Comparison of ENCODE assay signal across 8 cellular contexts in genomic region chr6:136783495-136784270, GRCh38. TPM values are rescaled to one million over a fixed set of nuclear protein-coding genes. Genes with fewer than 3 reads are reported as not detected.
A peak's percentile ranks its signal among the peaks of the same experiment; 100 is the strongest.
DNase-seq lines count a peak whose midpoint lies in the region; ATAC-seq and TF ChIP-seq lines count a peak whose summit lies in the region.

No MANE protein-coding gene starts in this region.

- 46 to 59% methylated on average over 9 of the region's 9 CpGs for WGBS in upper lobe of left lung, 2 donors

- H3K9me3 ChIP-seq in HCT116 (ENCODE audit: control insufficient read depth in 1 of 2, insufficient read depth in 1 of 2, low read depth in 1 of 2, low read length in 2 of 2) (no peaks in the 10 kb centered on the region), upper lobe of left lung (no peaks in the 10 kb centered on the region)

- no TSS peak for BruUV-seq in HCT116 (replicated peaks; lab: Mats Ljungman, UMichigan)

- RAD21 ChIA-PET in HCT116 (lab: Charles Lee; ENCODE audit: low non-redundant PET in 1 of 2, low total read pairs in 2 of 2, uncharacterized antibody in 2 of 2, unreplicated experiment in 2 of 2) = no interaction called here

- H2AFZ ChIP-seq in HCT116 (ENCODE audit: low read depth, low read length, poor library complexity, severe bottlenecking) = no peak overlapping the region

- TF ChIP-seq CTCF in HCT116 (IDR thresholded peaks at IDR 0.05 in 2 of 3, conservative IDR thresholded peaks at IDR 0.05 in 1 of 3; ENCODE audit: borderline replicate concordance in 1 of 3, insufficient read depth in 1 of 3, low read depth in 2 of 3, low read length in 2 of 3) (no peak), epithelial cell of proximal tubule (conservative IDR thresholded peaks at IDR 0.05; ENCODE audit: low read depth, low read length) (peak; percentile 12), upper lobe of left lung (IDR thresholded peaks at IDR 0.05) (peak in 1 of 6 experiments; percentile 4), coronary artery (IDR thresholded peaks at IDR 0.05) (no peak)

- CTCF ChIA-PET in HCT116 (lab: Charles Lee) = interaction anchor here (2.0 kb wide), 1 partner anchor 9 kb away, joined by 6 read pairs; the partner anchor contains the start of gene MAP3K5

- H3K4me3 ChIP-seq in HCT116 (replicated peaks in 1 of 2; ENCODE audit: low read depth in 1 of 2, low read length in 2 of 2) (no peak overlapping the region), epithelial cell of proximal tubule (ENCODE audit: low read depth, low read length) (no peak overlapping the region), upper lobe of left lung (peak overlapping the region in 3 of 4 donors; percentile 10 to 38 (median 11)), coronary artery (no peak overlapping the region)

- TF ChIP-seq EP300 in upper lobe of left lung (IDR thresholded peaks at IDR 0.05) = no peak

- TF ChIP-seq POLR2A in HCT116 (IDR thresholded peaks at IDR 0.05; ENCODE audit: borderline replicate concordance, extremely low read depth, insufficient read depth, insufficient read length) = no peak
- TF ChIP-seq POLR2A in upper lobe of left lung (IDR thresholded peaks at IDR 0.05) = peak in 1 of 4 donors; percentile 40

- DNase-seq in HCT116 (ENCODE audit: low read depth, low spot score) (no peak), MV-4-11 (lab: John Stamatoyannopoulos, UW) (peak; percentile 97), epithelial cell of proximal tubule (ENCODE audit: low read depth) (no peak), upper lobe of left lung (peak in 1 of 2 donors; percentile 78), NCI-H1092 (lab: John Stamatoyannopoulos, UW) (no peak), coronary artery (ENCODE audit: low spot score) (no peak)
- no peak for DNase-seq in activated effector memory CD4-positive, alpha-beta T cell treated with Interleukin-2 at 50 U/mL for 16 hours

- no peaks in the 10 kb centered on the region for H3K27me3 ChIP-seq in HCT116 (ENCODE audit: insufficient read depth, low read length)
- no peaks in the 10 kb centered on the region for H3K27me3 ChIP-seq in upper lobe of left lung

- no peaks in the 10 kb centered on the region for H3K9me2 ChIP-seq in HCT116 (ENCODE audit: insufficient read depth)

- no peak overlapping the region for H3K9ac ChIP-seq in HCT116 (ENCODE audit: low read length)

- H4K20me1 ChIP-seq in HCT116 (ENCODE audit: insufficient read depth) = no peaks in the 10 kb centered on the region

- H3K4me1 ChIP-seq in HCT116 (ENCODE audit: control insufficient read depth in 1 of 2, insufficient read depth in 2 of 2, low read length in 2 of 2) (peaks cover 14 to 41% of the 10 kb centered on the region in 2 experiments), upper lobe of left lung (peaks cover 57 to 79% (median 59%) of the 10 kb centered on the region in 4 donors)

- no peaks in the 10 kb centered on the region for H3K36me3 ChIP-seq in HCT116 (ENCODE audit: control insufficient read depth in 1 of 2, insufficient read depth in 2 of 2, low read length in 2 of 2)
- H3K36me3 ChIP-seq in upper lobe of left lung = no peaks in the 10 kb centered on the region

- H3K27ac ChIP-seq in HCT116 (ENCODE audit: low read depth, low read length) = no peak overlapping the region
- peak overlapping the region; percentile 56 to 78 (median 58) for H3K27ac ChIP-seq in upper lobe of left lung
- peak overlapping the region in 1 of 2 donors; percentile 50 for H3K27ac ChIP-seq in coronary artery

- intact Hi-C loops in HCT116 (cut with micrococcal nuclease) = no loop called here

- peaks cover 29% of the 10 kb centered on the region; the same call in 1 of the 2 replicates for H3K79me2 ChIP-seq in HCT116 (ENCODE audit: insufficient read depth, low read length)

- ATAC-seq in GM18502 (IDR thresholded peaks at IDR 0.05; ENCODE audit: poor library complexity, unreplicated experiment) = peak; percentile 75
- ATAC-seq in HCT116 = no peak
- peak; percentile 81 to 82 for ATAC-seq in upper lobe of left lung (ENCODE audit: low FRiP score in 2 of 2)

- POLR2A ChIA-PET in HCT116 (lab: Charles Lee) = no interaction called here

- no peak for TF ChIP-seq RAD21 in HCT116 (IDR thresholded peaks at IDR 0.05; ENCODE audit: low read depth)

- H3K4me2 ChIP-seq in HCT116 (ENCODE audit: low read length) = peak overlapping the region; percentile 29; the same call in 1 of the 2 replicates

TF ChIP-seq in HCT116, 20 proteins besides CTCF, POLR2A, EP300 and RAD21:
- TF ChIP-seq JUND (IDR thresholded peaks at IDR 0.05) (no peak), SIN3A (IDR thresholded peaks at IDR 0.05; ENCODE audit: low read depth) (no peak)

RNA-seq across cellular contexts. Expression of gene MAP3K5, which starts 8.6 kb away (rescaled TPM):
- total RNA-seq in HCT116 (2021; ENCODE audit: unreplicated experiment) (11.8 TPM), epithelial cell of proximal tubule (7.8 and 12.2 TPM in 2 replicates), upper lobe of left lung (10 to 100 TPM; 26.4 to 45.1 (median 41.8) TPM)
- 5.0 and 5.8 TPM in 2 replicates for polyA plus RNA-seq in HCT116 (2012)

RNA-seq across cellular contexts. Expression of gene PEX7, which starts 38.7 kb away (rescaled TPM):
- total RNA-seq in HCT116 (2021; ENCODE audit: unreplicated experiment) = 8.1 TPM
- polyA plus RNA-seq in HCT116 (2012) = 7.7 and 8.8 TPM in 2 replicates
- total RNA-seq in epithelial cell of proximal tubule = 9.1 and 12.5 TPM in 2 replicates
- 10 to 100 TPM in 3 of 6 donors, 1 to 10 TPM in 3; 6.7 to 11.7 (median 9.7) TPM for total RNA-seq in upper lobe of left lung

Comparison
In these comparisons a context has a peak if more than half of its experiments do, and no peak if none do; other contexts are left out.
1. H3K4me3 ChIP-seq: peak in upper lobe of left lung (3 of 4); none in HCT116 (0 of 2), epithelial cell of proximal tubule (single experiment) and coronary artery (single experiment).